Comparison of ENCODE assay signal across 8 cellular contexts in the genomic region with DNA sequence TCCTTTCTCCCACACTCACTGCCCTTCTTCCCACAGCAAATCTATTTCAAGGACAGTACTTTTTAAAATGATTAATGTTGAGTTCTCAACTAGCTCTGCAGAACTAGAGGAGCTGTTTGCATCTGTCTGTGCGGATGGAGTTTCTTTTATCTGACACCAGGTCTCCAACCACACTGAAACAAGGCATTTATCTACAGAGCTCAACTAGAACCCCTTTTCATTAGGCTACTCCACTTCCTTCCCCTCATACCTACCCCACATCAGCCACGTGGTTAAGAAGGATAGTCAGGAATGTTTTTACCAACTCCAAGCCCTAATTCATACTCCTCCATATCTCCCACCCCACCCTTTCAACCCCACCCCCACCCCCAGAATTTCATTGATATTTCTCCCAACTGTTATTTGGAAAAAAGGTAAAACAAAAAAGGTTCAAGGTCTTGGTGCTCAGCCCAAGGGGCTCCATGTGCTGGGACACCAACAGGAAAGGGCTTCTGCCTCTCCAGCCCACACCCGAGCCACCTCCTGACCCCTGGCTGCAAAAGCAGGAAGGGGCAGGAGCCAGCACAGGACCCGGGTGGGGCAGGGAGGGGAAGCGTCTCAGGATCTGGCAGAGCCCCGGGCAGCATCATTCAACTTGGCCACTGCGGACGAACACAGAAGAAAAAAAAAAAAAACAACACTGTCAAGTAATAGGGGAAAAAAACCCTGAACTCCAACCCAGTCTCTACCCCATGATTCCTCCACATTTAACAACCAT. TPM values are rescaled to one million over a fixed set of nuclear protein-coding genes. Genes with fewer than 3 reads are reported as not detected.
DNase-seq lines count a peak whose midpoint lies in the region; ATAC-seq and TF ChIP-seq lines count a peak whose summit lies in the region.

No MANE protein-coding gene starts in this region.

- TF ChIP-seq CTCF in type B pancreatic cell (conservative IDR thresholded peaks at IDR 0.05), result no peak

- no peak for ATAC-seq in central memory CD8-positive, alpha-beta T cell (replicated peaks; ENCODE audit: extremely low read depth, poor library complexity, severe bottlenecking)
- ATAC-seq in GM19035 (IDR thresholded peaks at IDR 0.05; ENCODE audit: unreplicated experiment), result no peak

- no peak for DNase-seq in activated CD4-positive, alpha-beta T cell treated with anti-CD3 and anti-CD28 coated beads, Interleukin-2, amount 10 ng/mL, durations not matched to agents 7 days and 5 days
- no peak for DNase-seq in activated CD4-positive, alpha-beta T cell treated with anti-CD3 and anti-CD28 coated beads, Interleukin-2, amount 50 U/mL, for 48 hours
- no peak for DNase-seq in central memory CD8-positive, alpha-beta T cell (ENCODE audit: low spot score in 2 of 2)
- DNase-seq in lung microvascular endothelial cell (ENCODE audit: low read depth in 2 of 2) (peak; percentile 58 to 66), type B pancreatic cell (ENCODE audit: extremely low spot score, unreplicated experiment) (no peak), NCI-H748 (lab: John Stamatoyannopoulos, UW; ENCODE audit: unreplicated experiment) (no peak), NCI-H146 (lab: John Stamatoyannopoulos, UW) (no peak)

- peak overlapping the region; percentile 72 for H3K27ac Mint-ChIP-seq in activated CD4-positive, alpha-beta T cell treated with anti-CD3 and anti-CD28 coated beads, Interleukin-2, amount 10 ng/mL, durations not matched to agents 7 days and 5 days
- H3K27ac Mint-ChIP-seq in central memory CD8-positive, alpha-beta T cell (ENCODE audit: low read depth), result peak overlapping the region; percentile 89
- peak overlapping the region; percentile 84 for H3K27ac Mint-ChIP-seq in type B pancreatic cell

- no peaks in the 10 kb centered on the region for H3K9me3 Mint-ChIP-seq in activated CD4-positive, alpha-beta T cell treated with anti-CD3 and anti-CD28 coated beads, Interleukin-2, amount 10 ng/mL, durations not matched to agents 7 days and 5 days
- no peaks in the 10 kb centered on the region for H3K9me3 Mint-ChIP-seq in central memory CD8-positive, alpha-beta T cell
- no peaks in the 10 kb centered on the region for H3K9me3 Mint-ChIP-seq in type B pancreatic cell

- H3K36me3 Mint-ChIP-seq in activated CD4-positive, alpha-beta T cell treated with anti-CD3 and anti-CD28 coated beads, Interleukin-2, amount 10 ng/mL, durations not matched to agents 7 days and 5 days (ENCODE audit: low read depth), result peaks cover 71% of the 10 kb centered on the region
- H3K36me3 Mint-ChIP-seq in central memory CD8-positive, alpha-beta T cell (ENCODE audit: insufficient read depth), result peaks cover 61% of the 10 kb centered on the region
- H3K36me3 Mint-ChIP-seq in type B pancreatic cell, result peaks cover 41% of the 10 kb centered on the region

- no peak overlapping the region for H3K4me3 Mint-ChIP-seq in activated CD4-positive, alpha-beta T cell treated with anti-CD3 and anti-CD28 coated beads, Interleukin-2, amount 10 ng/mL, durations not matched to agents 7 days and 5 days
- no peak overlapping the region for H3K4me3 Mint-ChIP-seq in central memory CD8-positive, alpha-beta T cell
- peak overlapping the region; percentile 20 for H3K4me3 Mint-ChIP-seq in type B pancreatic cell

- POLR2A ChIA-PET in activated CD4-positive, alpha-beta T cell treated with anti-CD3 and anti-CD28 coated beads, Interleukin-2, amount 10 ng/mL, durations not matched to agents 7 days and 5 days (lab: Charles Lee), result no interaction called here

- no peaks in the 10 kb centered on the region for H3K27me3 Mint-ChIP-seq in activated CD4-positive, alpha-beta T cell treated with anti-CD3 and anti-CD28 coated beads, Interleukin-2, amount 10 ng/mL, durations not matched to agents 7 days and 5 days
- H3K27me3 Mint-ChIP-seq in central memory CD8-positive, alpha-beta T cell, result no peaks in the 10 kb centered on the region
- H3K27me3 Mint-ChIP-seq in type B pancreatic cell, result no peaks in the 10 kb centered on the region

- H3K4me1 Mint-ChIP-seq in activated CD4-positive, alpha-beta T cell treated with anti-CD3 and anti-CD28 coated beads, Interleukin-2, amount 10 ng/mL, durations not matched to agents 7 days and 5 days, result peaks cover 74% of the 10 kb centered on the region
- H3K4me1 Mint-ChIP-seq in central memory CD8-positive, alpha-beta T cell, result peaks cover 29% of the 10 kb centered on the region
- H3K4me1 Mint-ChIP-seq in type B pancreatic cell (ENCODE audit: unreplicated experiment), result peaks cover 18% of the 10 kb centered on the region

- CTCF ChIA-PET in activated CD4-positive, alpha-beta T cell treated with anti-CD3 and anti-CD28 coated beads, Interleukin-2, amount 10 ng/mL, durations not matched to agents 7 days and 5 days (lab: Charles Lee), result interaction anchor here (0.6 to 0.7 kb wide), 2 partner anchors 50 to 61 kb away, joined by 3 to 5 read pairs; no protein-coding TSS in a partner anchor

RNA-seq across cellular contexts. Expression of a gene that starts 7.0 kb away (rescaled TPM):
- total RNA-seq in activated CD4-positive, alpha-beta T cell treated with anti-CD3 and anti-CD28 coated beads, Interleukin-2, amount 10 ng/mL, durations not matched to agents 7 days and 5 days, result 100 to 1,000 TPM; 192 to 193 TPM
- 66.0 and 75.2 TPM in 2 replicates for total RNA-seq in lung microvascular endothelial cell
- 153 and 185 TPM in 2 replicates for total RNA-seq in type B pancreatic cell (ENCODE audit: low replicate concordance)

RNA-seq across cellular contexts. Expression of a gene that starts 43.0 kb away (rescaled TPM):
- total RNA-seq in activated CD4-positive, alpha-beta T cell treated with anti-CD3 and anti-CD28 coated beads, Interleukin-2, amount 10 ng/mL, durations not matched to agents 7 days and 5 days, result 100 to 1,000 TPM; 260 to 311 TPM
- total RNA-seq in lung microvascular endothelial cell, result 114 and 208 TPM in 2 replicates
- total RNA-seq in type B pancreatic cell (ENCODE audit: low replicate concordance), result 187 and 280 TPM in 2 replicates

Comparison
In these comparisons a context has a peak if more than half of its experiments do, and no peak if none do; other contexts are left out.
1. DNase-seq: peak in lung microvascular endothelial cell (2 of 2); none in activated CD4-positive, alpha-beta T cell treated with anti-CD3 and anti-CD28 coated beads, Interleukin-2, amount 10 ng/mL, durations not matched to agents 7 days and 5 days (single experiment), activated CD4-positive, alpha-beta T cell treated with anti-CD3 and anti-CD28 coated beads, Interleukin-2, amount 50 U/mL, for 48 hours (0 of 2), central memory CD8-positive, alpha-beta T cell (0 of 2), type B pancreatic cell (single experiment), NCI-H748 (single experiment) and NCI-H146 (single experiment).
2. Peak in every context shown above with its lines, with median percentiles within 50 percentile points of each other: H3K27ac Mint-ChIP-seq.